In the genomic region with DNA sequence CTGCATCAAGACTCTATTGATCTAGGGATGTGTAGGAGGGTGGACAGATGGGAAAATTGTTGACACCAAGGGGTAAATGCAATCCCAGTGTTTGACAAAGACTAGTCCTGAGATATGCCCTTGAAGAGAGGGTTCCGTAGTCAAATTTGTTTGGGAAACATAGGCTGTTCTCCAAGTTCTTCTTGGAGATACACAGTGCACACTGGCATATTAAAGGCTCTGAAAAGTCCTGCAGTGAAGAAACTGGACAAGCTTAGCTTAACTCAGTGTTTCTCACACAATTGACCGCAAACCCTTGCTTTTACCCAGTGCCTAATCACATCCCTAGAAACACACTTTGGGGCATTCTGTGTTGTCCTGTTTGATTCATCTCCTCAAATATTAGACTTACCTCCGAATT, we compare ENCODE assay signal across 39 cellular contexts. TPM values are rescaled to one million over a fixed set of nuclear protein-coding genes. Genes with fewer than 3 reads are reported as not detected.
"Had no signal": no experiment of that assay in that cellular context is flagged by ENCODE, and none has a peak within 500 bp of the region (broad histone marks: within the 10 kb centered on the region; RNA-seq: fewer than 3 reads in every experiment).

No MANE protein-coding gene starts in this region.

- H3K27me3 ChIP-seq: adrenal gland, ascending aorta, body of pancreas, brain microvascular endothelial cell, breast epithelium had no signal

- H3K4me3 ChIP-seq: adrenal gland, ascending aorta, body of pancreas, breast epithelium, cardiac muscle cell had no signal

- FAIRE-seq: astrocyte had no signal

- H3K36me3 ChIP-seq: adrenal gland, ascending aorta, brain microvascular endothelial cell, breast epithelium, cardiac muscle cell had no signal

- H3K9me3 ChIP-seq: adrenal gland, ascending aorta, body of pancreas, breast epithelium had no signal

- ATAC-seq: activated naive CD4-positive, alpha-beta T cell treated with anti-CD3 and anti-CD28 coated beads, Interleukin-2, amount 50 U/mL, for 72 hours; activated naive CD8-positive, alpha-beta T cell treated with anti-CD3 and anti-CD28 coated beads, Interleukin-2, amount 50 U/mL, for 24 hours; activated T-cell treated with anti-CD3 and anti-CD28 coated beads, Interleukin-2, amount 50 U/mL, for 4 hours; activated T-cell treated with anti-CD3 and anti-CD28 coated beads, Interleukin-2, amount 50 U/mL, for 72 hours; activated T-helper 17 cell treated with anti-CD3 and anti-CD28 coated beads, Interleukin-2, amount 50 U/mL, for 72 hours; body of pancreas had no signal

- H3K27ac ChIP-seq: adrenal gland, ascending aorta, body of pancreas, brain microvascular endothelial cell, breast epithelium, cardiac muscle cell had no signal

- H3K4me1 ChIP-seq: adrenal gland, ascending aorta, body of pancreas, breast epithelium had no signal

- DNase-seq: activated effector memory CD4-positive, alpha-beta T cell treated with anti-CD3 and anti-CD28 coated beads, Interleukin-2, amount 50 U/mL, for 16 hours; activated effector memory CD4-positive, alpha-beta T cell treated with Interleukin-2 at 50 U/mL for 16 hours; activated gamma-delta T cell; activated gamma-delta T cell treated with Interleukin-2 at 50 U/mL for 16 hours; activated naive CD4-positive, alpha-beta T cell; activated naive CD4-positive, alpha-beta T cell treated with anti-CD3 and anti-CD28 coated beads for 36 hours; activated naive CD4-positive, alpha-beta T cell treated with anti-CD3 and anti-CD28 coated beads, Interleukin-2, amount 10 ng/mL, durations not matched to agents 7 days and 5 days; activated naive CD4-positive, alpha-beta T cell treated with anti-CD3 and anti-CD28 coated beads, Interleukin-2, amount 50 U/mL, for 16 hours; activated naive CD4-positive, alpha-beta T cell treated with Interleukin-2 at 50 U/mL for 16 hours; activated naive CD8-positive, alpha-beta T cell treated with anti-CD3 and anti-CD28 coated beads for 36 hours; activated naive CD8-positive, alpha-beta T cell treated with anti-CD3 and anti-CD28 coated beads, Interleukin-2, amount 10 ng/mL, durations not matched to agents 7 days and 5 days; activated naive CD8-positive, alpha-beta T cell treated with anti-CD3 and anti-CD28 coated beads, Interleukin-2, amount 50 U/mL, for 24 hours; activated T-cell treated with anti-CD3 and anti-CD28 coated beads, Interleukin-2, amount 50 U/mL, for 24 hours; activated T-cell treated with anti-CD3 and anti-CD28 coated beads, Interleukin-2, amount 50 U/mL, for 4 hours; activated T-cell treated with anti-CD3 and anti-CD28 coated beads, Interleukin-2, amount 50 U/mL, for 48 hours; activated T-cell treated with anti-CD3 and anti-CD28 coated beads, Interleukin-2, amount 50 U/mL, for 72 hours; adrenal gland; amniotic stem cell; amygdala; anterior cingulate cortex; aorta; body of pancreas; brain microvascular endothelial cell; caudate nucleus; central memory CD4-positive, alpha-beta T cell; cerebellar nuclear complex had no signal

RNA-seq across cellular contexts. Expression of a gene that starts 10.8 kb away (rescaled TPM):
- total RNA-seq: activated naive CD4-positive, alpha-beta T cell treated with anti-CD3 and anti-CD28 coated beads for 36 hours; activated naive CD4-positive, alpha-beta T cell treated with anti-CD3 and anti-CD28 coated beads, Interleukin-2, amount 50 U/mL, for 72 hours; activated naive CD8-positive, alpha-beta T cell treated with anti-CD3 and anti-CD28 coated beads for 36 hours; activated naive CD8-positive, alpha-beta T cell treated with anti-CD3 and anti-CD28 coated beads, Interleukin-2, amount 10 ng/mL, durations not matched to agents 7 days and 5 days; activated T-cell treated with anti-CD3 and anti-CD28 coated beads, Interleukin-2, amount 50 U/mL, for 4 hours; activated T-cell treated with anti-CD3 and anti-CD28 coated beads, Interleukin-2, amount 50 U/mL, for 72 hours; activated T-helper 1 cell treated with anti-CD3 and anti-CD28 coated beads, Interleukin-12 subunit alpha, Interleukin-12 subunit beta, Interleukin-2, Interleukin-4 antibody, amounts not matched to agents 30 ng/mL and 10 ng/mL and 1 ng/mL, durations not matched to agents 14 hours and 24 hours and 36 hours; activated T-helper 17 cell treated with anti-CD3 and anti-CD28 coated beads, Interleukin-2, amount 50 U/mL, for 72 hours; activated T-helper 2 cell treated with anti-CD3 and anti-CD28 coated beads, Interferon-gamma antibody, Interleukin-2, Interleukin-4, amounts not matched to agents 10 μg/mL and 5 μg/mL and 100 μg/mL, durations not matched to agents 14 hours and 24 hours and 36 hours; adrenal gland; aorta; ascending aorta; astrocyte; body of pancreas; breast epithelium; bronchial epithelial cell; cerebellum; chondrocyte had no signal
- polyA plus RNA-seq: adrenal gland, aorta, cardiac muscle cell had no signal

RNA-seq across cellular contexts. Expression of a gene that starts 41.3 kb away (rescaled TPM):
- total RNA-seq: activated naive CD4-positive, alpha-beta T cell treated with anti-CD3 and anti-CD28 coated beads for 36 hours; activated naive CD4-positive, alpha-beta T cell treated with anti-CD3 and anti-CD28 coated beads, Interleukin-2, amount 50 U/mL, for 72 hours; activated naive CD8-positive, alpha-beta T cell treated with anti-CD3 and anti-CD28 coated beads for 36 hours; activated naive CD8-positive, alpha-beta T cell treated with anti-CD3 and anti-CD28 coated beads, Interleukin-2, amount 10 ng/mL, durations not matched to agents 7 days and 5 days; activated T-cell treated with anti-CD3 and anti-CD28 coated beads, Interleukin-2, amount 50 U/mL, for 4 hours; activated T-cell treated with anti-CD3 and anti-CD28 coated beads, Interleukin-2, amount 50 U/mL, for 72 hours; activated T-helper 1 cell treated with anti-CD3 and anti-CD28 coated beads, Interleukin-12 subunit alpha, Interleukin-12 subunit beta, Interleukin-2, Interleukin-4 antibody, amounts not matched to agents 30 ng/mL and 10 ng/mL and 1 ng/mL, durations not matched to agents 14 hours and 24 hours and 36 hours; activated T-helper 17 cell treated with anti-CD3 and anti-CD28 coated beads, Interleukin-2, amount 50 U/mL, for 72 hours; activated T-helper 2 cell treated with anti-CD3 and anti-CD28 coated beads, Interferon-gamma antibody, Interleukin-2, Interleukin-4, amounts not matched to agents 10 μg/mL and 5 μg/mL and 100 μg/mL, durations not matched to agents 14 hours and 24 hours and 36 hours; adrenal gland; aorta; ascending aorta; astrocyte; body of pancreas; breast epithelium; bronchial epithelial cell; cardiac muscle cell; cardiac septum; cerebellum; chondrocyte had no signal
- polyA plus RNA-seq: adipose tissue, adrenal gland, aorta, cardiac muscle cell had no signal

RNA-seq across cellular contexts. Expression of a gene that starts 45.2 kb away (rescaled TPM):
- total RNA-seq: activated naive CD4-positive, alpha-beta T cell treated with anti-CD3 and anti-CD28 coated beads for 36 hours; activated naive CD4-positive, alpha-beta T cell treated with anti-CD3 and anti-CD28 coated beads, Interleukin-2, amount 50 U/mL, for 72 hours; activated naive CD8-positive, alpha-beta T cell treated with anti-CD3 and anti-CD28 coated beads for 36 hours; activated naive CD8-positive, alpha-beta T cell treated with anti-CD3 and anti-CD28 coated beads, Interleukin-2, amount 10 ng/mL, durations not matched to agents 7 days and 5 days; activated T-cell treated with anti-CD3 and anti-CD28 coated beads, Interleukin-2, amount 50 U/mL, for 4 hours; activated T-cell treated with anti-CD3 and anti-CD28 coated beads, Interleukin-2, amount 50 U/mL, for 72 hours; activated T-helper 1 cell treated with anti-CD3 and anti-CD28 coated beads, Interleukin-12 subunit alpha, Interleukin-12 subunit beta, Interleukin-2, Interleukin-4 antibody, amounts not matched to agents 30 ng/mL and 10 ng/mL and 1 ng/mL, durations not matched to agents 14 hours and 24 hours and 36 hours; activated T-helper 17 cell treated with anti-CD3 and anti-CD28 coated beads, Interleukin-2, amount 50 U/mL, for 72 hours; activated T-helper 2 cell treated with anti-CD3 and anti-CD28 coated beads, Interferon-gamma antibody, Interleukin-2, Interleukin-4, amounts not matched to agents 10 μg/mL and 5 μg/mL and 100 μg/mL, durations not matched to agents 14 hours and 24 hours and 36 hours; ascending aorta; cardiac muscle cell had no signal
